ENCODE assay signal across 1 cellular context in the genomic region with DNA sequence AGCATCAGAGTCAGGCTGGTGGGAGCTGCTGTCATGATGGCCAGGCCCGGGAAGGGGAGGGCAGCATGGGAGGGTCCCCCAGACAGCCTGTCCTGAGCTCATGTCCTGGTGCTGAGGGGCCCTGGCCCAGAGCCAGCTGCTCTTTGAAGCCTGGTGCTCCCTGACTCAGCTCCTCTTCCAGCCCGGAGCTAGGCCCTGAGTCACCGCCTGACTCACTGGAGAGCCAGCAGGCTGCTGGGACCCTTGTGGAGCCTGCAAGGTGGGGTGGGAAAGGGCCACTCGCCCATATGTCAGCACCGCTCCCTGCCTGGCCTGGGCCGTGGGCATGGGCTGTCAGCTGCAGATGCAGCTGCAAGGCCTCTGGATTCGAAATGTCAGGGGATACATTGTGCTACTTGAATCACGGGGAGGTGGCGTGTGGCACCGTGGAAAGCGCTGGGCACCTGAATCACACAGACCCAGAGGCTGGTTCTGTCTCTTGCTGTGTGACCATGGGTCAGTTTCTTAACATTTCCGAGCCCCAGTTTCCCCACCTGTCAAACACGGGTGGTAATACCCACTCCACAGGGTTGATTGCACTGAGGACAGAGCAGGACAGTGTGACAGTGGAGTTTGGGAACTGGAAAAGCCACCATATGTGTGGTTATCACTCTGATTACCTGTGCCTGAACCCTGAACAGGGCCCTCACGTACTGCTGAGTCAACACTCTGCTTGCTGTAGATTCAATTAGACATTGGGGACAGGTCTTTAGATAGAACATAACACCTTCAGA.
A peak's percentile ranks its signal among the peaks of the same experiment; 100 is the strongest.
TF ChIP-seq lines count a peak whose summit lies in the region.

No MANE protein-coding gene starts in this region.

TF ChIP-seq in HepG2, 621 proteins besides CTCF, POLR2A, EP300 and RAD21:
- peak; percentile 87 for TF ChIP-seq ZNF263 (CRISPR knock-in tag; IDR thresholded peaks at IDR 0.05)
- no peak for TF ChIP-seq ZNF772 (CRISPR knock-in tag; IDR thresholded peaks at IDR 0.05)
- peak; percentile 51 to 67 for TF ChIP-seq MAFK (conservative IDR thresholded peaks at IDR 0.05 in 1 of 2, IDR thresholded peaks at IDR 0.05 in 1 of 2; ENCODE audit: low read length in 2 of 2)
- TF ChIP-seq FOSL2 (CRISPR knock-in tag; IDR thresholded peaks at IDR 0.05) = peak; percentile 73; the same call in 1 of the 2 replicates
- TF ChIP-seq, protein P1, sequence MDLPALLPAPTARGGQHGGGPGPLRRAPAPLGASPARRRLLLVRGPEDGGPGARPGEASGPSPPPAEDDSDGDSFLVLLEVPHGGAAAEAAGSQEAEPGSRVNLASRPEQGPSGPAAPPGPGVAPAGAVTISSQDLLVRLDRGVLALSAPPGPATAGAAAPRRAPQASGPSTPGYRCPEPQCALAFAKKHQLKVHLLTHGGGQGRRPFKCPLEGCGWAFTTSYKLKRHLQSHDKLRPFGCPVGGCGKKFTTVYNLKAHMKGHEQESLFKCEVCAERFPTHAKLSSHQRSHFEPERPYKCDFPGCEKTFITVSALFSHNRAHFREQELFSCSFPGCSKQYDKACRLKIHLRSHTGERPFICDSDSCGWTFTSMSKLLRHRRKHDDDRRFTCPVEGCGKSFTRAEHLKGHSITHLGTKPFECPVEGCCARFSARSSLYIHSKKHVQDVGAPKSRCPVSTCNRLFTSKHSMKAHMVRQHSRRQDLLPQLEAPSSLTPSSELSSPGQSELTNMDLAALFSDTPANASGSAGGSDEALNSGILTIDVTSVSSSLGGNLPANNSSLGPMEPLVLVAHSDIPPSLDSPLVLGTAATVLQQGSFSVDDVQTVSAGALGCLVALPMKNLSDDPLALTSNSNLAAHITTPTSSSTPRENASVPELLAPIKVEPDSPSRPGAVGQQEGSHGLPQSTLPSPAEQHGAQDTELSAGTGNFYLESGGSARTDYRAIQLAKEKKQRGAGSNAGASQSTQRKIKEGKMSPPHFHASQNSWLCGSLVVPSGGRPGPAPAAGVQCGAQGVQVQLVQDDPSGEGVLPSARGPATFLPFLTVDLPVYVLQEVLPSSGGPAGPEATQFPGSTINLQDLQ (CRISPR knock-in tag; IDR thresholded peaks at IDR 0.05) = no peak
